In genomic region chr14:95523818-95524448, GRCh38 we compare ENCODE assay signal across 8 cellular contexts.
A peak's percentile ranks its signal among the peaks of the same experiment; 100 is the strongest.
DNase-seq lines count a peak whose midpoint lies in the region; ATAC-seq and TF ChIP-seq lines count a peak whose summit lies in the region.

No MANE protein-coding gene starts in this region.

- H3K4me3 ChIP-seq in SK-N-MC (peak overlapping the region; percentile 63), neutrophil (ENCODE audit: low read depth in 1 of 2, low read length in 1 of 2) (peak overlapping the region; percentile 4 to 40)

- ATAC-seq in HG03469 (IDR thresholded peaks at IDR 0.05; ENCODE audit: unreplicated experiment), result no peak
- ATAC-seq in GM18868 (IDR thresholded peaks at IDR 0.05; ENCODE audit: unreplicated experiment), result no peak

- H3K36me3 ChIP-seq in SK-N-MC (ENCODE audit: insufficient read depth, low read length) (no peaks in the 10 kb centered on the region), neutrophil (no peaks in the 10 kb centered on the region)

- DNase-seq in GDM1 (lab: John Stamatoyannopoulos, UW) (peak; percentile 24), SK-N-MC (ENCODE audit: low read depth, low spot score) (peak; percentile 74), dedifferentiated amniotic fluid mesenchymal stem cell (ENCODE audit: extremely low spot score) (peak; percentile 89), NAMALWA (ENCODE audit: low spot score) (no peak), SHP77 (lab: John Stamatoyannopoulos, UW) (no peak)

- H3K9me3 ChIP-seq in SK-N-MC (ENCODE audit: low read depth, low read length) (no peaks in the 10 kb centered on the region), neutrophil (no peaks in the 10 kb centered on the region)

- H3K27me3 ChIP-seq in neutrophil, result no peaks in the 10 kb centered on the region

- TF ChIP-seq CTCF in neutrophil (IDR thresholded peaks at IDR 0.05), result no peak

- peak overlapping the region; percentile 79 for H3K9ac ChIP-seq in SK-N-MC (ENCODE audit: insufficient read length)

- peaks cover 73 to 86% of the 10 kb centered on the region in 2 experiments for H3K4me1 ChIP-seq in neutrophil (ENCODE audit: control insufficient read depth in 1 of 2, insufficient read depth in 1 of 2, low read depth in 1 of 2, low read length in 1 of 2)

- H3K27ac ChIP-seq in SK-N-MC (peak overlapping the region; percentile 98), neutrophil (peak overlapping the region; percentile 84)

Comparison
In these comparisons a context has a peak if more than half of its experiments do, and no peak if none do; other contexts are left out.
1. DNase-seq: peak in GDM1 (single experiment), SK-N-MC (single experiment) and dedifferentiated amniotic fluid mesenchymal stem cell (single experiment); none in NAMALWA (single experiment) and SHP77 (0 of 2).